ENCODE assay signal across 14 cellular contexts in genomic region chr2:23411752-23412431, GRCh38. TPM values are rescaled to one million over a fixed set of nuclear protein-coding genes. Genes with fewer than 3 reads are reported as not detected.
DNase-seq lines count a peak whose midpoint lies in the region; ATAC-seq and TF ChIP-seq lines count a peak whose summit lies in the region.
"Had no signal": no experiment of that assay in that cellular context is flagged by ENCODE, and none has a peak within 500 bp of the region (broad histone marks: within the 10 kb centered on the region; RNA-seq: fewer than 3 reads in every experiment).

No MANE protein-coding gene starts in this region.

- H3K36me3 Mint-ChIP-seq in osteocyte (ENCODE audit: unreplicated experiment) (no peaks in the 10 kb centered on the region), GM23338 (ENCODE audit: low read depth) (no peaks in the 10 kb centered on the region; the same call in 2 of the 3 replicates)

- H3K4me3 Mint-ChIP-seq in osteocyte (ENCODE audit: unreplicated experiment), result no peak overlapping the region
- no peak overlapping the region for H3K4me3 Mint-ChIP-seq in GM23338
- H3K4me3 Mint-ChIP-seq: memory B cell had no signal

- H3K4me1 Mint-ChIP-seq in osteocyte (ENCODE audit: unreplicated experiment) (peaks cover 16% of the 10 kb centered on the region), GM23338 (peaks cover 8% of the 10 kb centered on the region; the same call in 2 of the 3 replicates)

- H3K27ac Mint-ChIP-seq in osteocyte (ENCODE audit: unreplicated experiment) (no peak overlapping the region), GM23338 (no peak overlapping the region)
- H3K27ac Mint-ChIP-seq: memory B cell, progenitor cell of endocrine pancreas had no signal

- H3F3A ChIP-seq in GM23338 (replicated peaks; ENCODE audit: low read depth), result no peaks in the 10 kb centered on the region

- DNase-seq in GM04504 (ENCODE audit: low read depth) (peak; percentile 60), foreskin fibroblast (peak; percentile 93 to 95), osteocyte (ENCODE audit: extremely low spot score, unreplicated experiment) (no peak), cerebellum (ENCODE audit: low spot score) (no peak), GM23338 (ENCODE audit: low spot score) (no peak)
- DNase-seq: activated CD8-positive, alpha-beta memory T cell treated with anti-CD3 and anti-CD28 coated beads, Interleukin-2, amount 50 U/mL, for 48 hours; NCI-H1436; T-helper 9 cell had no signal

- no peaks in the 10 kb centered on the region for H3K9me3 ChIP-seq in skeletal muscle tissue (ENCODE audit: control insufficient read depth in 3 of 3, low read length in 3 of 3)
- H3K9me3 ChIP-seq: adrenal gland had no signal

- H3K9me3 Mint-ChIP-seq in osteocyte (ENCODE audit: unreplicated experiment) (no peaks in the 10 kb centered on the region), GM23338 (no peaks in the 10 kb centered on the region)
- H3K9me3 Mint-ChIP-seq: memory B cell had no signal

- H3K36me3 ChIP-seq in skeletal muscle tissue (ENCODE audit: control insufficient read depth in 3 of 3, insufficient read depth in 3 of 3, low read length in 3 of 3) (no peaks in the 10 kb centered on the region), GM23338 (ENCODE audit: insufficient read depth) (no peaks in the 10 kb centered on the region)
- H3K36me3 ChIP-seq: adrenal gland had no signal

- no peaks in the 10 kb centered on the region for H3K79me2 ChIP-seq in GM23338 (replicated peaks; ENCODE audit: insufficient read depth)

- 0 out of 2 replicates have a peak, but pooled peaks cover 3% of the 10 kb centered on the region for H4K20me1 ChIP-seq in GM23338 (replicated peaks; ENCODE audit: insufficient read depth)

- TF ChIP-seq CTCF in WI38 (IDR thresholded peaks at IDR 0.05; ENCODE audit: low read depth, low read length), result no peak
- TF ChIP-seq CTCF in foreskin fibroblast (IDR thresholded peaks at IDR 0.05; ENCODE audit: low read depth, low read length), result no peak
- no peak for TF ChIP-seq CTCF in osteocyte (IDR thresholded peaks at IDR 0.05)
- TF ChIP-seq CTCF in GM23338 (conservative IDR thresholded peaks at IDR 0.05; ENCODE audit: low read depth in 2 of 2), result no peak

- peaks cover 2% of the 10 kb centered on the region; the same call in 1 of the 2 replicates for H3K9me2 ChIP-seq in GM23338 (ENCODE audit: insufficient read depth)

- H3K9ac ChIP-seq in skeletal muscle tissue (ENCODE audit: low read depth in 1 of 3, low read length in 3 of 3), result no peak overlapping the region

- H3K4me1 ChIP-seq in skeletal muscle tissue (ENCODE audit: control insufficient read depth in 3 of 3, insufficient read depth in 3 of 3, low read length in 3 of 3), result peaks cover 0 to 4% (median 0%) of the 10 kb centered on the region in 3 donors
- no peaks in the 10 kb centered on the region for H3K4me1 ChIP-seq in GM23338 (ENCODE audit: insufficient read depth)

- H3K27me3 Mint-ChIP-seq in osteocyte (ENCODE audit: unreplicated experiment) (peaks cover 2% of the 10 kb centered on the region), GM23338 (ENCODE audit: insufficient read depth, low read depth, poor library complexity) (peaks cover 6% of the 10 kb centered on the region)

- H3K4me3 ChIP-seq in WI38 (ENCODE audit: low read depth, low read length), result peak overlapping the region; percentile 1; the same call in 1 of the 2 replicates
- no peak overlapping the region for H3K4me3 ChIP-seq in foreskin fibroblast (ENCODE audit: low read depth in 1 of 2, low read length in 2 of 2)
- H3K4me3 ChIP-seq in skeletal muscle tissue (ENCODE audit: low read length in 3 of 3), result no peak overlapping the region
- H3K4me3 ChIP-seq in GM23338, result no peak overlapping the region
- H3K4me3 ChIP-seq: adrenal gland had no signal

- no peak overlapping the region for H2AFZ ChIP-seq in GM23338

- H3K27me3 ChIP-seq in skeletal muscle tissue (ENCODE audit: control insufficient read depth in 3 of 3, insufficient read depth in 3 of 3, low read length in 3 of 3) (no peaks in the 10 kb centered on the region), GM23338 (ENCODE audit: insufficient read depth) (no peaks in the 10 kb centered on the region)
- H3K27me3 ChIP-seq: adrenal gland had no signal

- H3K4me2 ChIP-seq in GM23338, result no peak overlapping the region

- H3K27ac ChIP-seq in skeletal muscle tissue (ENCODE audit: low read depth, low read length) (peak overlapping the region; percentile 7), GM23338 (ENCODE audit: low read depth) (no peak overlapping the region)

- ATAC-seq in GM23338 (no peak), GM18867 (IDR thresholded peaks at IDR 0.05; ENCODE audit: unreplicated experiment) (no peak)

TF ChIP-seq in GM23338, 12 proteins besides CTCF, POLR2A, EP300 and RAD21:
- TF ChIP-seq REST (IDR thresholded peaks at IDR 0.05; ENCODE audit: unreplicated experiment), result no peak
- no peak for TF ChIP-seq NANOG (IDR thresholded peaks at IDR 0.05; ENCODE audit: borderline replicate concordance)

RNA-seq across cellular contexts. Expression of gene KLHL29, which starts 26.9 kb away (rescaled TPM):
- total RNA-seq in skeletal muscle tissue (3.7 TPM), osteocyte (5.0 and 5.2 TPM in 2 replicates), cerebellum (34.0 TPM)
- total RNA-seq in GM23338 (2014; rRNA removed; shearing (Covaris generic)), result 5.7 and 6.5 TPM in 2 replicates
- 1.5 and 1.9 TPM in 2 replicates for polyA plus RNA-seq in GM23338 (2016; fragmentation: Nextera tagmentation; extraction: Ambion mirVana)

Comparison
In these comparisons a context has a peak if more than half of its experiments do, and no peak if none do; other contexts are left out.
1. DNase-seq: peak in GM04504 (single experiment) and foreskin fibroblast (2 of 2); none in osteocyte (single experiment), cerebellum (single experiment) and GM23338 (single experiment).